Comparison of ENCODE assay signal across 11 cellular contexts in the genomic region with DNA sequence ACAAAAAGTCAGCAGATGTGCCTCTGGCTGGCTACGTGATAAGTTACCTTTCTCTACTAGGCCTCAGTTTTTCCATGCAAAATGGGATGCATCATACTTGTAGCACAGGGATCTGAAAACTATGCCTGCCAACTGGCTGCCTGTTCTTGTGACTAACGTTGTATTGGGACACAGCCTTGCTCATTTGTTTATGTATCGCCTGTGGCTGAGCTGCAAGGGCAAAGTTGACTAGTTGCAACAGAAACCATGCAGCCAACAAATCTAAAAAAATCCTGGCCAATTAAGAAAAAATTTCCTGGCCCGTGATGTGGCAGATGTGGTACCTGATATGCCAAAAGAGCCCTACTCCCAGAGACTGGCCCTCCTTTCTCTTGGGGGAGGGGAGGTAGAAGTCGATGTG.
A peak's percentile ranks its signal among the peaks of the same experiment; 100 is the strongest.
DNase-seq lines count a peak whose midpoint lies in the region; TF ChIP-seq lines count a peak whose summit lies in the region.
"Had no signal": no experiment of that assay in that cellular context is flagged by ENCODE, and none has a peak within 500 bp of the region (broad histone marks: within the 10 kb centered on the region; RNA-seq: fewer than 3 reads in every experiment).

No MANE protein-coding gene starts in this region.

- H3K27me3 ChIP-seq in skeletal muscle satellite cell (ENCODE audit: control insufficient read depth, insufficient read depth, low read length): peaks cover 31% of the 10 kb centered on the region
- H3K27me3 ChIP-seq: right atrium auricular region had no signal

- TF ChIP-seq CTCF in fibroblast of the aortic adventitia (IDR thresholded peaks at IDR 0.05; ENCODE audit: insufficient read depth, low read length): no peak

- no peak overlapping the region for H3K9ac ChIP-seq in skeletal muscle satellite cell (ENCODE audit: low read depth, low read length)

- H3K4me1 ChIP-seq in skeletal muscle satellite cell (ENCODE audit: control insufficient read depth, insufficient read depth, low read length): peaks cover 15% of the 10 kb centered on the region

- H3K36me3 ChIP-seq in skeletal muscle satellite cell (ENCODE audit: insufficient read depth, low read length): no peaks in the 10 kb centered on the region
- H3K36me3 ChIP-seq: right atrium auricular region had no signal

- DNase-seq in CD1c-positive myeloid dendritic cell (ENCODE audit: extremely low spot score) (peak; percentile 45), amniotic epithelial cell (ENCODE audit: low read depth) (peak; percentile 89), fibroblast of the aortic adventitia (ENCODE audit: low read depth) (peak; percentile 96), D341Med (ENCODE audit: low spot score) (no peak), NCI-H748 treated with DMSO at 0.1 percent for 48 hours (lab: John Stamatoyannopoulos, UW) (no peak), nucleus accumbens (lab: John Stamatoyannopoulos, UW) (no peak)
- no peak for DNase-seq in activated CD4-positive, alpha-beta T cell treated with anti-CD3 and anti-CD28 coated beads for 1 hour
- DNase-seq: activated CD8-positive, alpha-beta memory T cell treated with anti-CD3 and anti-CD28 coated beads, Interleukin-2, amount 50 U/mL, for 4 hours; NCI-H524 treated with DMSO at 0.1 percent for 48 hours had no signal

- H3K4me3 ChIP-seq in fibroblast of the aortic adventitia (ENCODE audit: low read depth, low read length) (no peak overlapping the region), skeletal muscle satellite cell (ENCODE audit: low read length) (no peak overlapping the region)
- H3K4me3 ChIP-seq: right atrium auricular region had no signal

- no peaks in the 10 kb centered on the region for H3K9me3 ChIP-seq in skeletal muscle satellite cell (replicated peaks; ENCODE audit: low read length)
- H3K9me3 ChIP-seq: right atrium auricular region had no signal

- peak overlapping the region; percentile 27 for H3K4me2 ChIP-seq in skeletal muscle satellite cell (ENCODE audit: low read length)

Comparison
In these comparisons a context has a peak if more than half of its experiments do, and no peak if none do; other contexts are left out.
1. DNase-seq: peak in CD1c-positive myeloid dendritic cell (single experiment), amniotic epithelial cell (single experiment) and fibroblast of the aortic adventitia (single experiment); none in D341Med (single experiment), NCI-H748 treated with DMSO at 0.1 percent for 48 hours (single experiment), activated CD4-positive, alpha-beta T cell treated with anti-CD3 and anti-CD28 coated beads for 1 hour (single experiment) and nucleus accumbens (0 of 56).